ENCODE assay signal across 1 cellular context in genomic region chr3:62727576-62727975, GRCh38.
TF ChIP-seq lines count a peak whose summit lies in the region.

No MANE protein-coding gene starts in this region.

TF ChIP-seq in GM23338, 12 proteins besides CTCF, POLR2A, EP300 and RAD21 (continued from another document):
- TF ChIP-seq, protein P1, sequence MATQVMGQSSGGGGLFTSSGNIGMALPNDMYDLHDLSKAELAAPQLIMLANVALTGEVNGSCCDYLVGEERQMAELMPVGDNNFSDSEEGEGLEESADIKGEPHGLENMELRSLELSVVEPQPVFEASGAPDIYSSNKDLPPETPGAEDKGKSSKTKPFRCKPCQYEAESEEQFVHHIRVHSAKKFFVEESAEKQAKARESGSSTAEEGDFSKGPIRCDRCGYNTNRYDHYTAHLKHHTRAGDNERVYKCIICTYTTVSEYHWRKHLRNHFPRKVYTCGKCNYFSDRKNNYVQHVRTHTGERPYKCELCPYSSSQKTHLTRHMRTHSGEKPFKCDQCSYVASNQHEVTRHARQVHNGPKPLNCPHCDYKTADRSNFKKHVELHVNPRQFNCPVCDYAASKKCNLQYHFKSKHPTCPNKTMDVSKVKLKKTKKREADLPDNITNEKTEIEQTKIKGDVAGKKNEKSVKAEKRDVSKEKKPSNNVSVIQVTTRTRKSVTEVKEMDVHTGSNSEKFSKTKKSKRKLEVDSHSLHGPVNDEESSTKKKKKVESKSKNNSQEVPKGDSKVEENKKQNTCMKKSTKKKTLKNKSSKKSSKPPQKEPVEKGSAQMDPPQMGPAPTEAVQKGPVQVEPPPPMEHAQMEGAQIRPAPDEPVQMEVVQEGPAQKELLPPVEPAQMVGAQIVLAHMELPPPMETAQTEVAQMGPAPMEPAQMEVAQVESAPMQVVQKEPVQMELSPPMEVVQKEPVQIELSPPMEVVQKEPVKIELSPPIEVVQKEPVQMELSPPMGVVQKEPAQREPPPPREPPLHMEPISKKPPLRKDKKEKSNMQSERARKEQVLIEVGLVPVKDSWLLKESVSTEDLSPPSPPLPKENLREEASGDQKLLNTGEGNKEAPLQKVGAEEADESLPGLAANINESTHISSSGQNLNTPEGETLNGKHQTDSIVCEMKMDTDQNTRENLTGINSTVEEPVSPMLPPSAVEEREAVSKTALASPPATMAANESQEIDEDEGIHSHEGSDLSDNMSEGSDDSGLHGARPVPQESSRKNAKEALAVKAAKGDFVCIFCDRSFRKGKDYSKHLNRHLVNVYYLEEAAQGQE (IDR thresholded peaks at IDR 0.05; ENCODE audit: unreplicated experiment), result no peak
- no peak for TF ChIP-seq STAT1 (IDR thresholded peaks at IDR 0.05; ENCODE audit: unreplicated experiment)
- TF ChIP-seq ZNF331 (CRISPR knock-in tag; IDR thresholded peaks at IDR 0.05; ENCODE audit: low read depth), result no peak
- TF ChIP-seq NANOG (IDR thresholded peaks at IDR 0.05; ENCODE audit: borderline replicate concordance), result no peak
- no peak for TF ChIP-seq JUNB (IDR thresholded peaks at IDR 0.05; ENCODE audit: unreplicated experiment)
- no peak for TF ChIP-seq CREB1 (CRISPR knock-in tag; IDR thresholded peaks at IDR 0.05; ENCODE audit: low read depth)
- no peak for TF ChIP-seq ZNF114 (CRISPR knock-in tag; IDR thresholded peaks at IDR 0.05)
- TF ChIP-seq, protein P2, sequence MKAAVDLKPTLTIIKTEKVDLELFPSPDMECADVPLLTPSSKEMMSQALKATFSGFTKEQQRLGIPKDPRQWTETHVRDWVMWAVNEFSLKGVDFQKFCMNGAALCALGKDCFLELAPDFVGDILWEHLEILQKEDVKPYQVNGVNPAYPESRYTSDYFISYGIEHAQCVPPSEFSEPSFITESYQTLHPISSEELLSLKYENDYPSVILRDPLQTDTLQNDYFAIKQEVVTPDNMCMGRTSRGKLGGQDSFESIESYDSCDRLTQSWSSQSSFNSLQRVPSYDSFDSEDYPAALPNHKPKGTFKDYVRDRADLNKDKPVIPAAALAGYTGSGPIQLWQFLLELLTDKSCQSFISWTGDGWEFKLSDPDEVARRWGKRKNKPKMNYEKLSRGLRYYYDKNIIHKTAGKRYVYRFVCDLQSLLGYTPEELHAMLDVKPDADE (IDR thresholded peaks at IDR 0.05), result no peak
- TF ChIP-seq EZH2 (IDR thresholded peaks at IDR 0.05; ENCODE audit: low read depth, unreplicated experiment), result no peak
- no peak for TF ChIP-seq EZH2phosphoT487 (IDR thresholded peaks at IDR 0.05; ENCODE audit: unreplicated experiment)
- TF ChIP-seq ZNF462 (CRISPR knock-in tag; IDR thresholded peaks at IDR 0.05), result no peak
